ENCODE assay signal across 26 cellular contexts in genomic region chr20:63562461-63563185, GRCh38. TPM values are rescaled to one million over a fixed set of nuclear protein-coding genes. Genes with fewer than 3 reads are reported as not detected.
"Had no signal": no experiment of that assay in that cellular context is flagged by ENCODE, and none has a peak within 500 bp of the region (broad histone marks: within the 10 kb centered on the region; RNA-seq: fewer than 3 reads in every experiment).

No MANE protein-coding gene starts in this region.

- H3K9me3 ChIP-seq: esophagus muscularis mucosa, gastrocnemius medialis, heart right ventricle, mucosa of descending colon, pancreas, tibial artery, upper lobe of right lung, vagina had no signal

- DNase-seq: effector memory CD8-positive, alpha-beta T cell; gastrocnemius medialis; heart right ventricle; hypothalamus; islet precursor cell; mammary epithelial cell; naive thymus-derived CD8-positive, alpha-beta T cell; stimulated activated CD4-positive, alpha-beta T cell treated with anti-CD3 and anti-CD28 coated beads, Interleukin-4, amount 100 ng/mL, for 1 hour; stimulated activated CD8-positive, alpha-beta memory T cell treated with anti-CD3 and anti-CD28 coated beads, Interleukin-4, amount 100 ng/mL, for 48 hours; tibial artery; upper lobe of right lung had no signal

- H3K27ac Mint-ChIP-seq: dendritic cell treated with granulocyte-macrophage colony-stimulating factor and Interleukin-4, amounts not matched to agents 40 ng/mL and 50 ng/mL, for 4 days; effector memory CD8-positive, alpha-beta T cell; naive thymus-derived CD8-positive, alpha-beta T cell; progenitor cell of endocrine pancreas; stimulated activated effector memory CD8-positive, alpha-beta T cell treated with anti-CD3 and anti-CD28 coated beads, Interleukin-12 subunit alpha, Interleukin-12 subunit beta, amount 100 ng/mL, for 72 hours; stimulated activated naive CD8-positive, alpha-beta T cell treated with anti-CD3 and anti-CD28 coated beads, Interleukin-15, Interleukin-2, amounts not matched to agents 100 ng/mL and 50 ng/mL, for 24 hours had no signal

- H3K27ac ChIP-seq: epithelial cell of prostate, esophagus muscularis mucosa, gastrocnemius medialis, heart right ventricle, pancreas, tibial artery, upper lobe of right lung, vagina had no signal

- H3K4me3 ChIP-seq: esophagus muscularis mucosa, gastrocnemius medialis, heart right ventricle, mucosa of descending colon, pancreas, smooth muscle cell, tibial artery, upper lobe of right lung, vagina had no signal

- H3K4me3 Mint-ChIP-seq: dendritic cell treated with granulocyte-macrophage colony-stimulating factor and Interleukin-4, amounts not matched to agents 40 ng/mL and 50 ng/mL, for 4 days; effector memory CD8-positive, alpha-beta T cell; naive thymus-derived CD8-positive, alpha-beta T cell; stimulated activated effector memory CD8-positive, alpha-beta T cell treated with anti-CD3 and anti-CD28 coated beads, Interleukin-12 subunit alpha, Interleukin-12 subunit beta, amount 100 ng/mL, for 72 hours; stimulated activated naive CD8-positive, alpha-beta T cell treated with anti-CD3 and anti-CD28 coated beads, Interleukin-15, Interleukin-2, amounts not matched to agents 100 ng/mL and 50 ng/mL, for 24 hours had no signal

- H3K4me1 ChIP-seq: esophagus muscularis mucosa, gastrocnemius medialis, pancreas, tibial artery, upper lobe of right lung, vagina had no signal

- H3K27me3 ChIP-seq: gastrocnemius medialis, pancreas, tibial artery, upper lobe of right lung, vagina had no signal

- ATAC-seq: effector memory CD8-positive, alpha-beta T cell; gastrocnemius medialis; heart right ventricle; left lobe of liver; mucosa of descending colon; naive thymus-derived CD8-positive, alpha-beta T cell; pancreas; right cardiac atrium; stimulated activated effector memory CD8-positive, alpha-beta T cell treated with anti-CD3 and anti-CD28 coated beads, Interleukin-12 subunit alpha, Interleukin-12 subunit beta, amount 100 ng/mL, for 72 hours; upper lobe of right lung had no signal

- H3K27me3 Mint-ChIP-seq: effector memory CD8-positive, alpha-beta T cell; naive thymus-derived CD8-positive, alpha-beta T cell; progenitor cell of endocrine pancreas; stimulated activated naive CD8-positive, alpha-beta T cell treated with anti-CD3 and anti-CD28 coated beads, Interleukin-15, Interleukin-2, amounts not matched to agents 100 ng/mL and 50 ng/mL, for 24 hours had no signal

- H3K9me3 Mint-ChIP-seq: dendritic cell treated with granulocyte-macrophage colony-stimulating factor and Interleukin-4, amounts not matched to agents 40 ng/mL and 50 ng/mL, for 4 days; naive thymus-derived CD8-positive, alpha-beta T cell; stimulated activated effector memory CD8-positive, alpha-beta T cell treated with anti-CD3 and anti-CD28 coated beads, Interleukin-12 subunit alpha, Interleukin-12 subunit beta, amount 100 ng/mL, for 72 hours; stimulated activated naive CD8-positive, alpha-beta T cell treated with anti-CD3 and anti-CD28 coated beads, Interleukin-15, Interleukin-2, amounts not matched to agents 100 ng/mL and 50 ng/mL, for 24 hours had no signal

RNA-seq across cellular contexts. Expression of gene FNDC11, which starts 8.7 kb away (rescaled TPM):
- total RNA-seq: left lobe of liver, vagina had no signal

RNA-seq across cellular contexts. Expression of gene SRMS, which starts 15.1 kb away (rescaled TPM):
- total RNA-seq: esophagus muscularis mucosa; fibroblast of villous mesenchyme; gastrocnemius medialis; heart right ventricle; left lobe of liver; naive thymus-derived CD8-positive, alpha-beta T cell; pancreas; progenitor cell of endocrine pancreas; right cardiac atrium; smooth muscle cell; temporal lobe; upper lobe of right lung; vagina had no signal
- polyA plus RNA-seq: heart right ventricle; naive thymus-derived CD8-positive, alpha-beta T cell; neural cell; pancreas; right cardiac atrium; smooth muscle cell had no signal

RNA-seq across cellular contexts. Expression of gene PTK6, which starts 25.4 kb away (rescaled TPM):
- total RNA-seq: smooth muscle cell, temporal lobe had no signal
- polyA plus RNA-seq: neural cell had no signal
